Comparison of ENCODE assay signal across 8 cellular contexts in the genomic region with DNA sequence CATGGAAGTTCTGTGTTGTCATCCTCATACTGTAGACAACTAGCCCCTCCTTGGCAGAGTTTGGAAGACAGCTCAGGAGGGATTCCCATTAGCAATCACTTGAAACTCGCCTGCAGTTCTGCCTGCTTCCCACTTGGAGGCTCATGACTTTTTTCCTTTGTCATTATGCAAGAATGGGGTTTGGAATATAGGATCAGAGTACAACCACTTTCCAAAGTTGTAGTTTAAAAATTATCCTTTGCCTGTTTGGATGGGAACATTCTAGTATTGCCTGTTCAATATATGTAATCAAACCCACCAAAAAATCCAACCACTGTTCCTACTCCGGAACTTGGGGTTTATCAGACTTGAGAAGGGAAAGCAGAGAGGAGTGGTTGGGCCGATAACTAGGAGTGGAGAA. TPM values are rescaled to one million over a fixed set of nuclear protein-coding genes. Genes with fewer than 3 reads are reported as not detected.
A peak's percentile ranks its signal among the peaks of the same experiment; 100 is the strongest.
DNase-seq lines count a peak whose midpoint lies in the region; ATAC-seq lines count a peak whose summit lies in the region.

No MANE protein-coding gene starts in this region.

- peak; percentile 60 for DNase-seq in EH (ENCODE audit: low read depth)
- peak; percentile 43 for DNase-seq in M059J (ENCODE audit: low read depth)
- peak; percentile 65 for DNase-seq in cerebellar cortex (ENCODE audit: low spot score)
- DNase-seq in myocyte (ENCODE audit: low read depth) = peak; percentile 42
- DNase-seq in NOMO-1 treated with dmso at 0.1 percent for 144 hours (lab: John Stamatoyannopoulos, UW; ENCODE audit: unreplicated experiment) = no peak
- no peak for DNase-seq in T-helper 2 cell treated with Interferon-gamma antibody and Interleukin-4, amounts not matched to agents 5 μg/mL and 100 μg/mL, for 36 hours (ENCODE audit: low spot score)

- peaks cover 27% of the 10 kb centered on the region for H3K36me3 Mint-ChIP-seq in T-helper 2 cell treated with Interferon-gamma antibody and Interleukin-4, amounts not matched to agents 5 μg/mL and 100 μg/mL, for 36 hours (ENCODE audit: low read depth)

- H3K9me3 Mint-ChIP-seq in T-helper 2 cell treated with Interferon-gamma antibody and Interleukin-4, amounts not matched to agents 5 μg/mL and 100 μg/mL, for 36 hours = no peaks in the 10 kb centered on the region

- no peaks in the 10 kb centered on the region for H3K4me1 Mint-ChIP-seq in T-helper 2 cell treated with Interferon-gamma antibody and Interleukin-4, amounts not matched to agents 5 μg/mL and 100 μg/mL, for 36 hours (ENCODE audit: low read depth)

- H3K4me3 Mint-ChIP-seq in T-helper 2 cell treated with Interferon-gamma antibody and Interleukin-4, amounts not matched to agents 5 μg/mL and 100 μg/mL, for 36 hours = no peak overlapping the region

- H3K27ac Mint-ChIP-seq in T-helper 2 cell treated with Interferon-gamma antibody and Interleukin-4, amounts not matched to agents 5 μg/mL and 100 μg/mL, for 36 hours = no peak overlapping the region

- no peaks in the 10 kb centered on the region for H3K27me3 Mint-ChIP-seq in T-helper 2 cell treated with Interferon-gamma antibody and Interleukin-4, amounts not matched to agents 5 μg/mL and 100 μg/mL, for 36 hours (ENCODE audit: low read depth)

- no peak for ATAC-seq in HG02798 (IDR thresholded peaks at IDR 0.05; ENCODE audit: poor library complexity, unreplicated experiment)
- ATAC-seq in GM18909 (IDR thresholded peaks at IDR 0.05; ENCODE audit: poor library complexity, unreplicated experiment) = no peak

RNA-seq across cellular contexts. Expression of a gene that starts 2.1 kb away (rescaled TPM):
- 0.20 TPM in 1 of 2 replicates, not detected in the other for total RNA-seq in M059J (2014; rRNA removed; shearing (Covaris generic))
- total RNA-seq in myocyte = 39.9 and 54.1 TPM in 2 replicates
- polyA plus RNA-seq in myocyte (2012) = 4.8 TPM

RNA-seq across cellular contexts. Expression of a gene that starts 10.4 kb away (rescaled TPM):
- total RNA-seq in M059J (2014; rRNA removed; shearing (Covaris generic)) = 67.6 and 72.0 TPM in 2 replicates
- 34.4 and 40.8 TPM in 2 replicates for total RNA-seq in myocyte
- polyA plus RNA-seq in myocyte (2012) = 114 TPM

RNA-seq across cellular contexts. Expression of a gene that starts 16.5 kb away (rescaled TPM):
- 48.7 and 52.9 TPM in 2 replicates for total RNA-seq in M059J (2014; rRNA removed; shearing (Covaris generic))
- 32.0 and 36.0 TPM in 2 replicates for total RNA-seq in myocyte
- polyA plus RNA-seq in myocyte (2012) = 32.8 TPM

RNA-seq across cellular contexts. Expression of a gene that starts 44.3 kb away (rescaled TPM):
- 0.69 and 4.2 TPM in 2 replicates for total RNA-seq in M059J (2014; rRNA removed; shearing (Covaris generic))
- total RNA-seq in myocyte = 4.5 and 8.2 TPM in 2 replicates
- 6.2 TPM for polyA plus RNA-seq in myocyte (2012)

Comparison
In these comparisons a context has a peak if more than half of its experiments do, and no peak if none do; other contexts are left out.
1. DNase-seq: peak in EH (single experiment), M059J (single experiment), cerebellar cortex (single experiment) and myocyte (single experiment); none in NOMO-1 treated with dmso at 0.1 percent for 144 hours (single experiment) and T-helper 2 cell treated with Interferon-gamma antibody and Interleukin-4, amounts not matched to agents 5 μg/mL and 100 μg/mL, for 36 hours (single experiment).
2. RNA of a gene that starts 2.1 kb away (total RNA-seq): 39.9 to 54.1 TPM in myocyte; 0.20 TPM in M059J; every median in the first group is over 10 times any median in the second.